In the genomic region with DNA sequence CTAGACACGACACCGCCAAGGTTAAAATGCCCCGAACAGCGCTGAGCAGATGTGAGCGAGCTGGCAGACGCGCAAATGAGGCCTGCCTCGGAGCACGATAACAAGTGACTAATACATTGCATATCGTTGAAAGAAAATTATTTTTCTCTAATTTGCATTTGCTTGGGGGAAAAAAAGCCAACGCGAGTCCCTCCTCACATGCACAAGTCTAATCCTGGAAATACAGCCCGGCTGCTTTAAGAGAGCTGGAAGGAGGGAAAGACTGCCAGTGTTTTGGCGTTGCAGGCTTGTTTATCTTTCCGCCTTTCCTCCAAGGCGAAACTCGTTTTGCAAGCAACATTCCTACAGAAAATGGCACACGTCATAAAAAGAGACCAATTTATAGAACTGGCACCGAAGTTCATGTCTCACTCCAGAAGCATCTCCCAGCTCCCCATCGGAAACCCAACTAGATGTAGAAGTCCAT, we compare ENCODE assay signal across 10 cellular contexts. TPM values are rescaled to one million over a fixed set of nuclear protein-coding genes. Genes with fewer than 3 reads are reported as not detected.
DNase-seq lines count a peak whose midpoint lies in the region; ATAC-seq and TF ChIP-seq lines count a peak whose summit lies in the region.
"Had no signal": no experiment of that assay in that cellular context is flagged by ENCODE, and none has a peak within 500 bp of the region (broad histone marks: within the 10 kb centered on the region; RNA-seq: fewer than 3 reads in every experiment).

No MANE protein-coding gene starts in this region.

- H3K4me3 Mint-ChIP-seq in T-helper 2 cell treated with Interferon-gamma antibody and Interleukin-4, amounts not matched to agents 5 μg/mL and 100 μg/mL, for 36 hours = peak overlapping the region; percentile 59
- H3K4me3 Mint-ChIP-seq in activated T-helper 1 cell treated with anti-CD3 and anti-CD28 coated beads, Interleukin-12 subunit alpha, Interleukin-12 subunit beta, Interleukin-2, Interleukin-4 antibody, amounts not matched to agents 30 ng/mL and 10 ng/mL and 1 ng/mL, durations not matched to agents 14 hours and 24 hours and 36 hours = no peak overlapping the region

- H3K27me3 ChIP-seq in RWPE2 (ENCODE audit: insufficient read depth, poor library complexity, severe bottlenecking) (no peaks in the 10 kb centered on the region), skeletal muscle satellite cell (ENCODE audit: control insufficient read depth, insufficient read depth, low read length) (peaks cover 13% of the 10 kb centered on the region)
- H3K27me3 ChIP-seq: neutrophil had no signal

- peaks cover 15% of the 10 kb centered on the region for H3K4me1 ChIP-seq in RWPE2 (ENCODE audit: insufficient read depth, poor library complexity, severe bottlenecking)
- peaks cover 59% of the 10 kb centered on the region for H3K4me1 ChIP-seq in skeletal muscle satellite cell (ENCODE audit: control insufficient read depth, insufficient read depth, low read length)

- H3K9me3 ChIP-seq in RWPE2 (ENCODE audit: severe bottlenecking) = no peaks in the 10 kb centered on the region
- H3K9me3 ChIP-seq in skeletal muscle satellite cell (replicated peaks; ENCODE audit: low read length) = no peaks in the 10 kb centered on the region
- H3K9me3 ChIP-seq: neutrophil had no signal

- no peak overlapping the region for H3K27ac Mint-ChIP-seq in T-helper 2 cell treated with Interferon-gamma antibody and Interleukin-4, amounts not matched to agents 5 μg/mL and 100 μg/mL, for 36 hours
- H3K27ac Mint-ChIP-seq in activated T-helper 1 cell treated with anti-CD3 and anti-CD28 coated beads, Interleukin-12 subunit alpha, Interleukin-12 subunit beta, Interleukin-2, Interleukin-4 antibody, amounts not matched to agents 30 ng/mL and 10 ng/mL and 1 ng/mL, durations not matched to agents 14 hours and 24 hours and 36 hours = no peak overlapping the region

- peak; percentile 56 for ATAC-seq in RWPE2 (ENCODE audit: low read depth)
- no peak for ATAC-seq in HG02970 (IDR thresholded peaks at IDR 0.05; ENCODE audit: low FRiP score, unreplicated experiment)

- H3K9ac ChIP-seq in skeletal muscle satellite cell (ENCODE audit: low read depth, low read length) = no peak overlapping the region

- no peaks in the 10 kb centered on the region for H3K27me3 Mint-ChIP-seq in T-helper 2 cell treated with Interferon-gamma antibody and Interleukin-4, amounts not matched to agents 5 μg/mL and 100 μg/mL, for 36 hours (ENCODE audit: low read depth)
- H3K27me3 Mint-ChIP-seq in activated T-helper 1 cell treated with anti-CD3 and anti-CD28 coated beads, Interleukin-12 subunit alpha, Interleukin-12 subunit beta, Interleukin-2, Interleukin-4 antibody, amounts not matched to agents 30 ng/mL and 10 ng/mL and 1 ng/mL, durations not matched to agents 14 hours and 24 hours and 36 hours (ENCODE audit: insufficient read depth) = no peaks in the 10 kb centered on the region

- peaks cover 38% of the 10 kb centered on the region for H3K4me1 Mint-ChIP-seq in T-helper 2 cell treated with Interferon-gamma antibody and Interleukin-4, amounts not matched to agents 5 μg/mL and 100 μg/mL, for 36 hours (ENCODE audit: low read depth)
- H3K4me1 Mint-ChIP-seq in activated T-helper 1 cell treated with anti-CD3 and anti-CD28 coated beads, Interleukin-12 subunit alpha, Interleukin-12 subunit beta, Interleukin-2, Interleukin-4 antibody, amounts not matched to agents 30 ng/mL and 10 ng/mL and 1 ng/mL, durations not matched to agents 14 hours and 24 hours and 36 hours (ENCODE audit: low read depth) = peaks cover 36% of the 10 kb centered on the region

- intact Hi-C loops in activated T-helper 1 cell treated with anti-CD3 and anti-CD28 coated beads, Interleukin-12 subunit alpha, Interleukin-12 subunit beta, Interleukin-2, Interleukin-4 antibody, amounts not matched to agents 30 ng/mL and 10 ng/mL and 1 ng/mL, durations not matched to agents 14 hours and 24 hours and 36 hours (cut with micrococcal nuclease) = no loop called here

- peak overlapping the region; percentile 59 for H3K4me2 ChIP-seq in skeletal muscle satellite cell (ENCODE audit: low read length)

- H3K4me3 ChIP-seq in RWPE2 (ENCODE audit: severe bottlenecking) (no peak overlapping the region), skeletal muscle satellite cell (ENCODE audit: low read length) (peak overlapping the region; percentile 7)

- no peak for TF ChIP-seq CTCF in RWPE2 (IDR thresholded peaks at IDR 0.05; ENCODE audit: poor library complexity, severe bottlenecking)

- DNase-seq in T-helper 2 cell treated with Interferon-gamma antibody and Interleukin-4, amounts not matched to agents 5 μg/mL and 100 μg/mL, for 36 hours (ENCODE audit: low spot score) = no peak
- DNase-seq in T-helper 2 cell = no peak
- DNase-seq in RWPE2 (ENCODE audit: low spot score) = no peak
- peak; percentile 92 for DNase-seq in fibroblast of peridontal ligament (ENCODE audit: extremely low read depth)
- DNase-seq in stimulated activated CD4-positive, alpha-beta T cell treated with anti-CD3 and anti-CD28 coated beads, Interleukin-2, amount 100 ng/mL, for 24 hours = no peak
- no peak for DNase-seq in activated T-helper 1 cell treated with anti-CD3 and anti-CD28 coated beads, Interleukin-12 subunit alpha, Interleukin-12 subunit beta, Interleukin-2, Interleukin-4 antibody, amounts not matched to agents 30 ng/mL and 10 ng/mL and 1 ng/mL, durations not matched to agents 14 hours and 24 hours and 36 hours (ENCODE audit: low spot score)
- DNase-seq: AML-193 had no signal

- no peaks in the 10 kb centered on the region for H3K9me3 Mint-ChIP-seq in T-helper 2 cell treated with Interferon-gamma antibody and Interleukin-4, amounts not matched to agents 5 μg/mL and 100 μg/mL, for 36 hours
- no peaks in the 10 kb centered on the region for H3K9me3 Mint-ChIP-seq in activated T-helper 1 cell treated with anti-CD3 and anti-CD28 coated beads, Interleukin-12 subunit alpha, Interleukin-12 subunit beta, Interleukin-2, Interleukin-4 antibody, amounts not matched to agents 30 ng/mL and 10 ng/mL and 1 ng/mL, durations not matched to agents 14 hours and 24 hours and 36 hours

- peaks cover 5% of the 10 kb centered on the region for H3K36me3 Mint-ChIP-seq in T-helper 2 cell treated with Interferon-gamma antibody and Interleukin-4, amounts not matched to agents 5 μg/mL and 100 μg/mL, for 36 hours (ENCODE audit: low read depth)
- H3K36me3 Mint-ChIP-seq in activated T-helper 1 cell treated with anti-CD3 and anti-CD28 coated beads, Interleukin-12 subunit alpha, Interleukin-12 subunit beta, Interleukin-2, Interleukin-4 antibody, amounts not matched to agents 30 ng/mL and 10 ng/mL and 1 ng/mL, durations not matched to agents 14 hours and 24 hours and 36 hours (ENCODE audit: low read depth) = peaks cover 8% of the 10 kb centered on the region

- H3K36me3 ChIP-seq in RWPE2 (ENCODE audit: low read depth) (no peaks in the 10 kb centered on the region), skeletal muscle satellite cell (ENCODE audit: insufficient read depth, low read length) (no peaks in the 10 kb centered on the region)
- H3K36me3 ChIP-seq: neutrophil had no signal

- H3K27ac ChIP-seq in RWPE2 (ENCODE audit: poor library complexity, severe bottlenecking) = peak overlapping the region; percentile 57
- H3K27ac ChIP-seq: neutrophil had no signal

RNA-seq across cellular contexts. Expression of gene BCOR, which starts 12.6 kb away (rescaled TPM):
- total RNA-seq in skeletal muscle satellite cell (2012; rRNA removed) = 5.6 and 7.0 TPM in 2 replicates
- total RNA-seq in activated T-helper 1 cell treated with anti-CD3 and anti-CD28 coated beads, Interleukin-12 subunit alpha, Interleukin-12 subunit beta, Interleukin-2, Interleukin-4 antibody, amounts not matched to agents 30 ng/mL and 10 ng/mL and 1 ng/mL, durations not matched to agents 14 hours and 24 hours and 36 hours = 65.2 and 72.0 TPM in 2 replicates
